ENCODE assay signal across 2 cellular contexts in genomic region chr17:28861393-28862203, GRCh38.
TF ChIP-seq lines count a peak whose summit lies in the region.

No MANE protein-coding gene starts in this region.

TF ChIP-seq in HCT116, 20 proteins besides CTCF, POLR2A, EP300 and RAD21:
- TF ChIP-seq SRF (IDR thresholded peaks at IDR 0.05; ENCODE audit: low read depth) (no peak), ELF1 (IDR thresholded peaks at IDR 0.05; ENCODE audit: borderline replicate concordance, low read depth) (no peak), JUND (IDR thresholded peaks at IDR 0.05) (no peak), FOSL1 (IDR thresholded peaks at IDR 0.05; ENCODE audit: low read depth) (no peak), SIN3A (IDR thresholded peaks at IDR 0.05; ENCODE audit: low read depth) (no peak), ZBTB33 (IDR thresholded peaks at IDR 0.05; ENCODE audit: extremely low read depth, insufficient replicate concordance, low read length) (no peak), CBX3 (IDR thresholded peaks at IDR 0.05; ENCODE audit: low read depth) (no peak), EGR1 (IDR thresholded peaks at IDR 0.05; ENCODE audit: low read depth) (no peak), ZNF274 (IDR thresholded peaks at IDR 0.05; ENCODE audit: low read depth, low read length) (no peak), POLR2AphosphoS5 (IDR thresholded peaks at IDR 0.05; ENCODE audit: low read depth, low read length) (no peak), EZH2phosphoT487 (IDR thresholded peaks at IDR 0.05; ENCODE audit: borderline replicate concordance) (no peak)
TF ChIP-seq in HCT116: peak in this region for 0.

TF ChIP-seq in K562, 482 proteins besides CTCF, POLR2A, EP300 and RAD21 (continues in another document):
- no peak for TF ChIP-seq ELF2 (CRISPR knock-in tag; IDR thresholded peaks at IDR 0.05)
- TF ChIP-seq HSF4 (CRISPR knock-in tag; IDR thresholded peaks at IDR 0.05; ENCODE audit: borderline replicate concordance): no peak
- TF ChIP-seq ID3 (CRISPR knock-in tag; IDR thresholded peaks at IDR 0.05): no peak
- TF ChIP-seq ID3 (tag; IDR thresholded peaks at IDR 0.05): no peak
- TF ChIP-seq KLF10 (CRISPR knock-in tag; IDR thresholded peaks at IDR 0.05): no peak
- no peak for TF ChIP-seq CBFA2T3 (IDR thresholded peaks at IDR 0.05)
- TF ChIP-seq RB1 (IDR thresholded peaks at IDR 0.05; ENCODE audit: low read depth): no peak
- no peak for TF ChIP-seq NFE2L1 (tag; IDR thresholded peaks at IDR 0.05; ENCODE audit: borderline replicate concordance, low read depth)
- TF ChIP-seq NCOA1 (IDR thresholded peaks at IDR 0.05; ENCODE audit: low read depth): no peak
- TF ChIP-seq BCLAF1 (IDR thresholded peaks at IDR 0.05; ENCODE audit: borderline replicate concordance in 1 of 2, control insufficient read depth in 1 of 2, low read depth in 2 of 2, low read length in 1 of 2): no peak
- peak; percentile 54 for TF ChIP-seq RBFOX2 (IDR thresholded peaks at IDR 0.05; ENCODE audit: low read depth, low read length)
- no peak for TF ChIP-seq E4F1 (CRISPR knock-in tag; IDR thresholded peaks at IDR 0.05; ENCODE audit: borderline replicate concordance)
- no peak for TF ChIP-seq THRB (CRISPR knock-in tag; conservative IDR thresholded peaks at IDR 0.05)
- TF ChIP-seq BRD4 (IDR thresholded peaks at IDR 0.05): no peak
- TF ChIP-seq ZNF3 (CRISPR knock-in tag; IDR thresholded peaks at IDR 0.05): no peak
- 0 out of 2 replicates have a peak, but pooled peaks have one; percentile 31 for TF ChIP-seq ZSCAN29 (IDR thresholded peaks at IDR 0.05)
- TF ChIP-seq ZKSCAN8 (CRISPR knock-in tag; IDR thresholded peaks at IDR 0.05): 0 out of 2 replicates have a peak, but pooled peaks have one; percentile 22
- TF ChIP-seq RNF219 (CRISPR knock-in tag; IDR thresholded peaks at IDR 0.05): no peak
- no peak; the same call in 1 of the 2 replicates for TF ChIP-seq DMBX1 (CRISPR knock-in tag; IDR thresholded peaks at IDR 0.05; ENCODE audit: borderline replicate concordance)
- peak; percentile 100 for TF ChIP-seq KDM5B (IDR thresholded peaks at IDR 0.05; ENCODE audit: insufficient replicate concordance, low read depth, low read length)
- no peak for TF ChIP-seq SIRT6 (IDR thresholded peaks at IDR 0.05; ENCODE audit: low read depth, low read length)
- TF ChIP-seq MECOM (CRISPR knock-in tag; IDR thresholded peaks at IDR 0.05): no peak
- TF ChIP-seq RBM22 (IDR thresholded peaks at IDR 0.05; ENCODE audit: low read depth, low read length, poor library complexity, severe bottlenecking): no peak
- no peak for TF ChIP-seq ZBTB34 (CRISPR knock-in tag; IDR thresholded peaks at IDR 0.05)
- TF ChIP-seq HOXB6 (CRISPR knock-in tag; IDR thresholded peaks at IDR 0.05; ENCODE audit: borderline replicate concordance): no peak
- TF ChIP-seq AFF4 (CRISPR knock-in tag; IDR thresholded peaks at IDR 0.05): no peak
- no peak for TF ChIP-seq PCBP1 (IDR thresholded peaks at IDR 0.05; ENCODE audit: low read depth, low read length, poor library complexity, severe bottlenecking)
- TF ChIP-seq ZNF316 (IDR thresholded peaks at IDR 0.05): no peak
- 0 out of 2 replicates have a peak, but pooled peaks have one; percentile 7 for TF ChIP-seq ZFP30 (CRISPR knock-in tag; IDR thresholded peaks at IDR 0.05; ENCODE audit: borderline replicate concordance)
- TF ChIP-seq KAT2B (IDR thresholded peaks at IDR 0.05; ENCODE audit: low read depth, low read length): no peak
- TF ChIP-seq BHLHE40 (IDR thresholded peaks at IDR 0.05; ENCODE audit: low read length): no peak
- no peak for TF ChIP-seq FOS (IDR thresholded peaks at IDR 0.05; ENCODE audit: extremely low read depth, insufficient read length)
- no peak for TF ChIP-seq ZNF668 (CRISPR knock-in tag; IDR thresholded peaks at IDR 0.05)
- TF ChIP-seq ESRRA (IDR thresholded peaks at IDR 0.05; ENCODE audit: borderline replicate concordance, low read depth): peak; percentile 73; the same call in 1 of the 2 replicates
- TF ChIP-seq ZNF140 (CRISPR knock-in tag; IDR thresholded peaks at IDR 0.05): no peak
- no peak for TF ChIP-seq MXI1 (IDR thresholded peaks at IDR 0.05; ENCODE audit: low read depth, low read length)
- TF ChIP-seq ZNF121 (CRISPR knock-in tag; conservative IDR thresholded peaks at IDR 0.05): no peak
- peak; percentile 77 for TF ChIP-seq DPF2 (IDR thresholded peaks at IDR 0.05)
- TF ChIP-seq ZNF212 (CRISPR knock-in tag; IDR thresholded peaks at IDR 0.05): no peak
- no peak for TF ChIP-seq FOXK1 (CRISPR knock-in tag; IDR thresholded peaks at IDR 0.05; ENCODE audit: borderline replicate concordance)
- TF ChIP-seq ZNF609 (CRISPR knock-in tag; IDR thresholded peaks at IDR 0.05; ENCODE audit: borderline replicate concordance): no peak
